40 cellular contexts compared by ENCODE assay signal in genomic region chr7:52647046-52647445, GRCh38.
"Had no signal": no experiment of that assay in that cellular context is flagged by ENCODE, and none has a peak within 500 bp of the region (broad histone marks: within the 10 kb centered on the region; RNA-seq: fewer than 3 reads in every experiment).

No MANE protein-coding gene starts in this region.

- H3K4me1 Mint-ChIP-seq: activated naive CD4-positive, alpha-beta T cell treated with anti-CD3 and anti-CD28 coated beads, Interleukin-2, amount 10 ng/mL, durations not matched to agents 7 days and 5 days; activated naive CD4-positive, alpha-beta T cell treated with anti-CD3 and anti-CD28 coated beads, Interleukin-2, amount 50 U/mL, for 24 hours; activated naive CD8-positive, alpha-beta T cell treated with anti-CD3 and anti-CD28 coated beads for 36 hours; activated naive CD8-positive, alpha-beta T cell treated with anti-CD3 and anti-CD28 coated beads, Interleukin-2, amount 10 ng/mL, durations not matched to agents 7 days and 5 days; activated naive CD8-positive, alpha-beta T cell treated with anti-CD3 and anti-CD28 coated beads, Interleukin-2, amount 50 U/mL, for 24 hours; activated T-helper 17 cell treated with anti-CD3 and anti-CD28 coated beads, Interleukin-2, amount 50 U/mL, for 72 hours; brain; central memory CD8-positive, alpha-beta T cell had no signal

- H3K36me3 ChIP-seq: adrenal gland, ascending aorta, brain microvascular endothelial cell, breast epithelium, cardiac muscle cell had no signal

- H3K27ac ChIP-seq: adrenal gland, ascending aorta, body of pancreas, brain microvascular endothelial cell, breast epithelium, cardiac muscle cell had no signal

- FAIRE-seq: bronchial epithelial cell had no signal

- H3K27ac Mint-ChIP-seq: activated naive CD4-positive, alpha-beta T cell treated with anti-CD3 and anti-CD28 coated beads for 36 hours; activated naive CD4-positive, alpha-beta T cell treated with anti-CD3 and anti-CD28 coated beads, Interleukin-2, amount 10 ng/mL, durations not matched to agents 7 days and 5 days; activated naive CD4-positive, alpha-beta T cell treated with anti-CD3 and anti-CD28 coated beads, Interleukin-2, amount 50 U/mL, for 24 hours; activated naive CD4-positive, alpha-beta T cell treated with anti-CD3 and anti-CD28 coated beads, Interleukin-2, amount 50 U/mL, for 72 hours; activated naive CD8-positive, alpha-beta T cell; activated naive CD8-positive, alpha-beta T cell treated with anti-CD3 and anti-CD28 coated beads for 36 hours; activated naive CD8-positive, alpha-beta T cell treated with anti-CD3 and anti-CD28 coated beads, Interleukin-2, amount 10 ng/mL, durations not matched to agents 7 days and 5 days; activated naive CD8-positive, alpha-beta T cell treated with anti-CD3 and anti-CD28 coated beads, Interleukin-2, amount 50 U/mL, for 24 hours; activated T-cell treated with anti-CD3 and anti-CD28 coated beads, Interleukin-2, amount 50 U/mL, for 24 hours; activated T-cell treated with anti-CD3 and anti-CD28 coated beads, Interleukin-2, amount 50 U/mL, for 72 hours; activated T-helper 1 cell treated with anti-CD3 and anti-CD28 coated beads, Interleukin-12 subunit alpha, Interleukin-12 subunit beta, Interleukin-2, Interleukin-4 antibody, amounts not matched to agents 30 ng/mL and 10 ng/mL and 1 ng/mL, durations not matched to agents 14 hours and 24 hours and 36 hours; activated T-helper 17 cell treated with anti-CD3 and anti-CD28 coated beads, Interleukin-2, amount 50 U/mL, for 72 hours; activated T-helper 2 cell treated with anti-CD3 and anti-CD28 coated beads, Interferon-gamma antibody, Interleukin-2, Interleukin-4, amounts not matched to agents 10 μg/mL and 5 μg/mL and 100 μg/mL, durations not matched to agents 14 hours and 24 hours and 36 hours; brain had no signal

- H3K4me3 Mint-ChIP-seq: activated naive CD4-positive, alpha-beta T cell treated with anti-CD3 and anti-CD28 coated beads for 36 hours; activated naive CD4-positive, alpha-beta T cell treated with anti-CD3 and anti-CD28 coated beads, Interleukin-2, amount 10 ng/mL, durations not matched to agents 7 days and 5 days; activated naive CD4-positive, alpha-beta T cell treated with anti-CD3 and anti-CD28 coated beads, Interleukin-2, amount 50 U/mL, for 24 hours; activated naive CD8-positive, alpha-beta T cell; activated naive CD8-positive, alpha-beta T cell treated with anti-CD3 and anti-CD28 coated beads for 36 hours; activated naive CD8-positive, alpha-beta T cell treated with anti-CD3 and anti-CD28 coated beads, Interleukin-2, amount 10 ng/mL, durations not matched to agents 7 days and 5 days; activated naive CD8-positive, alpha-beta T cell treated with anti-CD3 and anti-CD28 coated beads, Interleukin-2, amount 50 U/mL, for 24 hours; activated T-cell treated with anti-CD3 and anti-CD28 coated beads, Interleukin-2, amount 50 U/mL, for 24 hours; activated T-cell treated with anti-CD3 and anti-CD28 coated beads, Interleukin-2, amount 50 U/mL, for 4 hours; activated T-cell treated with anti-CD3 and anti-CD28 coated beads, Interleukin-2, amount 50 U/mL, for 72 hours; activated T-helper 1 cell treated with anti-CD3 and anti-CD28 coated beads, Interleukin-12 subunit alpha, Interleukin-12 subunit beta, Interleukin-2, Interleukin-4 antibody, amounts not matched to agents 30 ng/mL and 10 ng/mL and 1 ng/mL, durations not matched to agents 14 hours and 24 hours and 36 hours; activated T-helper 17 cell treated with anti-CD3 and anti-CD28 coated beads, Interleukin-2, amount 50 U/mL, for 72 hours; brain; central memory CD8-positive, alpha-beta T cell had no signal

- H3K9me3 ChIP-seq: adrenal gland, ascending aorta, body of pancreas, breast epithelium had no signal

- H3K4me3 ChIP-seq: adrenal gland, ascending aorta, body of pancreas, breast epithelium, cardiac muscle cell had no signal

- H3K27me3 ChIP-seq: adrenal gland, ascending aorta, body of pancreas, brain microvascular endothelial cell, breast epithelium, cardiac muscle cell had no signal

- H3K9me3 Mint-ChIP-seq: activated naive CD8-positive, alpha-beta T cell treated with anti-CD3 and anti-CD28 coated beads for 36 hours had no signal

- H3K36me3 Mint-ChIP-seq: activated naive CD4-positive, alpha-beta T cell treated with anti-CD3 and anti-CD28 coated beads, Interleukin-2, amount 10 ng/mL, durations not matched to agents 7 days and 5 days; activated naive CD4-positive, alpha-beta T cell treated with anti-CD3 and anti-CD28 coated beads, Interleukin-2, amount 50 U/mL, for 24 hours; activated naive CD8-positive, alpha-beta T cell; activated naive CD8-positive, alpha-beta T cell treated with anti-CD3 and anti-CD28 coated beads for 36 hours; activated naive CD8-positive, alpha-beta T cell treated with anti-CD3 and anti-CD28 coated beads, Interleukin-2, amount 10 ng/mL, durations not matched to agents 7 days and 5 days; brain had no signal

- ATAC-seq: activated naive CD4-positive, alpha-beta T cell treated with anti-CD3 and anti-CD28 coated beads, Interleukin-2, amount 50 U/mL, for 72 hours; activated naive CD8-positive, alpha-beta T cell treated with anti-CD3 and anti-CD28 coated beads, Interleukin-2, amount 50 U/mL, for 24 hours; activated T-cell treated with anti-CD3 and anti-CD28 coated beads, Interleukin-2, amount 50 U/mL, for 4 hours; activated T-cell treated with anti-CD3 and anti-CD28 coated beads, Interleukin-2, amount 50 U/mL, for 72 hours; activated T-helper 17 cell treated with anti-CD3 and anti-CD28 coated beads, Interleukin-2, amount 50 U/mL, for 72 hours; body of pancreas had no signal

- H3K27me3 Mint-ChIP-seq: activated naive CD4-positive, alpha-beta T cell treated with anti-CD3 and anti-CD28 coated beads, Interleukin-2, amount 10 ng/mL, durations not matched to agents 7 days and 5 days; activated naive CD4-positive, alpha-beta T cell treated with anti-CD3 and anti-CD28 coated beads, Interleukin-2, amount 50 U/mL, for 24 hours; activated naive CD8-positive, alpha-beta T cell; activated naive CD8-positive, alpha-beta T cell treated with anti-CD3 and anti-CD28 coated beads for 36 hours; activated naive CD8-positive, alpha-beta T cell treated with anti-CD3 and anti-CD28 coated beads, Interleukin-2, amount 10 ng/mL, durations not matched to agents 7 days and 5 days; activated naive CD8-positive, alpha-beta T cell treated with anti-CD3 and anti-CD28 coated beads, Interleukin-2, amount 50 U/mL, for 24 hours; activated T-cell treated with anti-CD3 and anti-CD28 coated beads, Interleukin-2, amount 50 U/mL, for 24 hours; activated T-helper 17 cell treated with anti-CD3 and anti-CD28 coated beads, Interleukin-2, amount 50 U/mL, for 72 hours; central memory CD8-positive, alpha-beta T cell had no signal

- DNase-seq: activated effector memory CD4-positive, alpha-beta T cell treated with anti-CD3 and anti-CD28 coated beads, Interleukin-2, amount 50 U/mL, for 16 hours; activated effector memory CD4-positive, alpha-beta T cell treated with Interleukin-2 at 50 U/mL for 16 hours; activated gamma-delta T cell; activated gamma-delta T cell treated with Interleukin-2 at 50 U/mL for 16 hours; activated naive CD4-positive, alpha-beta T cell; activated naive CD4-positive, alpha-beta T cell treated with anti-CD3 and anti-CD28 coated beads for 36 hours; activated naive CD4-positive, alpha-beta T cell treated with anti-CD3 and anti-CD28 coated beads, Interleukin-2, amount 10 ng/mL, durations not matched to agents 7 days and 5 days; activated naive CD4-positive, alpha-beta T cell treated with anti-CD3 and anti-CD28 coated beads, Interleukin-2, amount 50 U/mL, for 16 hours; activated naive CD4-positive, alpha-beta T cell treated with Interleukin-2 at 50 U/mL for 16 hours; activated naive CD8-positive, alpha-beta T cell treated with anti-CD3 and anti-CD28 coated beads for 36 hours; activated naive CD8-positive, alpha-beta T cell treated with anti-CD3 and anti-CD28 coated beads, Interleukin-2, amount 10 ng/mL, durations not matched to agents 7 days and 5 days; activated naive CD8-positive, alpha-beta T cell treated with anti-CD3 and anti-CD28 coated beads, Interleukin-2, amount 50 U/mL, for 24 hours; activated T-cell treated with anti-CD3 and anti-CD28 coated beads for 4 hours; activated T-cell treated with anti-CD3 and anti-CD28 coated beads, Interleukin-2, amount 50 U/mL, for 1 hour; activated T-cell treated with anti-CD3 and anti-CD28 coated beads, Interleukin-2, amount 50 U/mL, for 24 hours; activated T-cell treated with anti-CD3 and anti-CD28 coated beads, Interleukin-2, amount 50 U/mL, for 4 hours; activated T-cell treated with anti-CD3 and anti-CD28 coated beads, Interleukin-2, amount 50 U/mL, for 48 hours; activated T-cell treated with anti-CD3 and anti-CD28 coated beads, Interleukin-2, amount 50 U/mL, for 72 hours; adrenal gland; amniotic stem cell; amygdala; anterior cingulate cortex; aorta; body of pancreas; brain microvascular endothelial cell; caudate nucleus; central memory CD4-positive, alpha-beta T cell; cerebellar nuclear complex had no signal

- H3K4me1 ChIP-seq: adrenal gland, ascending aorta, body of pancreas, breast epithelium had no signal
